19 cellular contexts compared by ENCODE assay signal in genomic region chr5:34578962-34579361, GRCh38.
DNase-seq lines count a peak whose midpoint lies in the region; ATAC-seq and TF ChIP-seq lines count a peak whose summit lies in the region.
"Had no signal": no experiment of that assay in that cellular context is flagged by ENCODE, and none has a peak within 500 bp of the region (broad histone marks: within the 10 kb centered on the region; RNA-seq: fewer than 3 reads in every experiment).

No MANE protein-coding gene starts in this region.

- no peak overlapping the region for H4K5ac ChIP-seq in IMR-90 (ENCODE audit: low read depth, low read length)

- H3K4ac ChIP-seq in IMR-90 (ENCODE audit: low read depth, low read length) = peak overlapping the region; percentile 64

- H3K9me3 ChIP-seq in IMR-90 (ENCODE audit: control insufficient read depth, insufficient read depth, low read length) (0 out of 2 replicates have a peak, but pooled peaks cover 2% of the 10 kb centered on the region), Caco-2 (no peaks in the 10 kb centered on the region)
- H3K9me3 ChIP-seq: BE2C, BLaER1 had no signal

- H3K4me1 ChIP-seq in IMR-90 (ENCODE audit: control insufficient read depth, insufficient read depth, low read length) = peaks cover 10% of the 10 kb centered on the region
- H3K4me1 ChIP-seq in Caco-2 = no peaks in the 10 kb centered on the region
- H3K4me1 ChIP-seq: BE2C, BLaER1 had no signal

- H3K36me3 ChIP-seq in IMR-90 (ENCODE audit: control insufficient read depth, insufficient read depth, low read length) (no peaks in the 10 kb centered on the region), Caco-2 (ENCODE audit: control insufficient read depth, insufficient read depth, low read length) (no peaks in the 10 kb centered on the region)
- H3K36me3 ChIP-seq: BE2C, BLaER1 had no signal

- no peak for TF ChIP-seq RAD21 in IMR-90 (IDR thresholded peaks at IDR 0.05; ENCODE audit: low read length)

- H3K9me1 ChIP-seq in IMR-90 (ENCODE audit: insufficient read depth, low read length) = peaks cover 11% of the 10 kb centered on the region; the same call in 1 of the 2 replicates

- H2AK5ac ChIP-seq in IMR-90 (ENCODE audit: low read depth, low read length) = peak overlapping the region; percentile 89

- in situ Hi-C loops in IMR-90 (cut with MboI; ENCODE audit: low sequenced_read_pairs) = no loop called here

- H2AK9ac ChIP-seq in IMR-90 (replicated peaks; ENCODE audit: low read depth, low read length, poor library complexity) = no peak overlapping the region

- intact Hi-C loops in IMR-90 (cut with micrococcal nuclease) = no loop called here
- intact Hi-C loops in Caco-2 (cut with micrococcal nuclease; ENCODE audit: unreplicated experiment) = no loop called here

- H3K4me3 ChIP-seq in IMR-90 (ENCODE audit: insufficient read depth, low read depth, low read length) = no peak overlapping the region
- H3K4me3 ChIP-seq in Caco-2 (ENCODE audit: low read depth, low read length) = no peak overlapping the region
- H3K4me3 ChIP-seq: BLaER1 had no signal

- TF ChIP-seq POLR2A in IMR-90 (IDR thresholded peaks at IDR 0.05; ENCODE audit: low read depth, low read length) = no peak

- H3K79me1 ChIP-seq in IMR-90 (ENCODE audit: low read depth in 1 of 2, low read length in 2 of 2) = 0 out of 4 replicates have a peak, but pooled peaks cover 0 to 3% of the 10 kb centered on the region in 2 experiments

- no TSS peak for BruUV-seq in IMR-90 (replicated peaks; lab: Mats Ljungman, UMichigan)
- no TSS peak for BruUV-seq in Caco-2 (replicated peaks; lab: Mats Ljungman, UMichigan)

- no peak for DNase-seq in IMR-90
- DNase-seq in neural crest cell (ENCODE audit: low read depth, low spot score) = no peak
- DNase-seq in activated CD4-positive, alpha-beta T cell treated with anti-CD3 and anti-CD28 coated beads, Interleukin-2, amount 10 ng/mL, durations not matched to agents 7 days and 5 days = no peak
- DNase-seq in NCI-H1417 (lab: John Stamatoyannopoulos, UW) = no peak
- DNase-seq in Caco-2 = no peak
- DNase-seq: 8988T; ACHN; BE2C; C1 segment of cervical spinal cord; Calu3; CD4-positive, alpha-beta memory T cell; CD4-positive, CD25-positive, alpha-beta regulatory T cell; CD8-positive, alpha-beta memory T cell; COR-L47; DMS79 treated with DMSO at 0.1 percent for 48 hours; GF-D8 had no signal

- no peak overlapping the region for H3K4me3 Mint-ChIP-seq in neural crest cell
- H3K4me3 Mint-ChIP-seq in activated CD4-positive, alpha-beta T cell treated with anti-CD3 and anti-CD28 coated beads, Interleukin-2, amount 10 ng/mL, durations not matched to agents 7 days and 5 days = no peak overlapping the region
- H3K4me3 Mint-ChIP-seq in Caco-2 (ENCODE audit: unreplicated experiment) = no peak overlapping the region
- H3K4me3 Mint-ChIP-seq: CD14-positive monocyte; CD4-positive, alpha-beta memory T cell; CD4-positive, CD25-positive, alpha-beta regulatory T cell; CD8-positive, alpha-beta memory T cell had no signal

- H2AFZ ChIP-seq in IMR-90 (replicated peaks; ENCODE audit: low read length, poor library complexity) = no peak overlapping the region

- H3K4me1 Mint-ChIP-seq in neural crest cell (peaks cover 8% of the 10 kb centered on the region), Caco-2 (ENCODE audit: low read depth, unreplicated experiment) (no peaks in the 10 kb centered on the region)
- peaks cover 3% of the 10 kb centered on the region for H3K4me1 Mint-ChIP-seq in activated CD4-positive, alpha-beta T cell treated with anti-CD3 and anti-CD28 coated beads, Interleukin-2, amount 10 ng/mL, durations not matched to agents 7 days and 5 days
- H3K4me1 Mint-ChIP-seq: CD4-positive, alpha-beta memory T cell; CD4-positive, CD25-positive, alpha-beta regulatory T cell; CD8-positive, alpha-beta memory T cell had no signal

- H3K36me3 Mint-ChIP-seq in neural crest cell (ENCODE audit: low read depth) = no peaks in the 10 kb centered on the region
- H3K36me3 Mint-ChIP-seq in activated CD4-positive, alpha-beta T cell treated with anti-CD3 and anti-CD28 coated beads, Interleukin-2, amount 10 ng/mL, durations not matched to agents 7 days and 5 days (ENCODE audit: low read depth) = no peaks in the 10 kb centered on the region
- H3K36me3 Mint-ChIP-seq in Caco-2 (ENCODE audit: insufficient read depth, unreplicated experiment) = no peaks in the 10 kb centered on the region
- H3K36me3 Mint-ChIP-seq: CD14-positive monocyte; CD4-positive, alpha-beta memory T cell; CD4-positive, CD25-positive, alpha-beta regulatory T cell; CD8-positive, alpha-beta memory T cell had no signal

- POLR2A ChIA-PET in IMR-90 (lab: Charles Lee; ENCODE audit: unreplicated experiment) = interaction anchor here (0.6 kb wide), 1 partner anchor 77 kb away, joined by 3 read pairs; the partner anchor contains the start of gene RAI14
- POLR2A ChIA-PET in activated CD4-positive, alpha-beta T cell treated with anti-CD3 and anti-CD28 coated beads, Interleukin-2, amount 10 ng/mL, durations not matched to agents 7 days and 5 days (lab: Charles Lee) = no interaction called here
- POLR2A ChIA-PET in Caco-2 (lab: Charles Lee) = no interaction called here

- no peak overlapping the region for H3K56ac ChIP-seq in IMR-90 (ENCODE audit: extremely low read depth, insufficient read depth, low read length)

- H2BK5ac ChIP-seq in IMR-90 (ENCODE audit: low read depth, low read length, poor library complexity, severe bottlenecking) = no peak overlapping the region

- no peaks in the 10 kb centered on the region for H3K9me3 Mint-ChIP-seq in neural crest cell
- H3K9me3 Mint-ChIP-seq in activated CD4-positive, alpha-beta T cell treated with anti-CD3 and anti-CD28 coated beads, Interleukin-2, amount 10 ng/mL, durations not matched to agents 7 days and 5 days = peaks cover 5% of the 10 kb centered on the region
- peaks cover 11% of the 10 kb centered on the region for H3K9me3 Mint-ChIP-seq in Caco-2 (ENCODE audit: unreplicated experiment)

- dilution Hi-C loops in IMR-90 (cut with HindIII; ENCODE audit: low sequenced_read_pairs, unreplicated experiment) = no loop called here

- H3K27me3 ChIP-seq in IMR-90 (ENCODE audit: control insufficient read depth, insufficient read depth, low read length) = no peaks in the 10 kb centered on the region
- H3K27me3 ChIP-seq in Caco-2 (replicated peaks; ENCODE audit: control insufficient read depth, insufficient read depth, low read length) = no peaks in the 10 kb centered on the region
- H3K27me3 ChIP-seq: BLaER1 had no signal

- H4K20me1 ChIP-seq in IMR-90 (ENCODE audit: insufficient read depth, low read length) = no peaks in the 10 kb centered on the region
- H4K20me1 ChIP-seq: BLaER1 had no signal

- CTCF ChIA-PET in IMR-90 (lab: Yijun Ruan, JAX) (no interaction called here), Caco-2 (lab: Charles Lee) (no interaction called here)
- CTCF ChIA-PET in activated CD4-positive, alpha-beta T cell treated with anti-CD3 and anti-CD28 coated beads, Interleukin-2, amount 10 ng/mL, durations not matched to agents 7 days and 5 days (lab: Charles Lee) = no interaction called here

- H3K27me3 Mint-ChIP-seq in neural crest cell (ENCODE audit: low read depth) (no peaks in the 10 kb centered on the region), Caco-2 (ENCODE audit: insufficient read depth, unreplicated experiment) (no peaks in the 10 kb centered on the region)
- H3K27me3 Mint-ChIP-seq in activated CD4-positive, alpha-beta T cell treated with anti-CD3 and anti-CD28 coated beads, Interleukin-2, amount 10 ng/mL, durations not matched to agents 7 days and 5 days = peaks cover 4% of the 10 kb centered on the region

- no peak overlapping the region for H3K9ac ChIP-seq in IMR-90 (ENCODE audit: low read depth, low read length)
- H3K9ac ChIP-seq: BLaER1 had no signal

- 0 out of 3 replicates have a peak overlapping the region, but pooled peaks have one; percentile 80 for H2BK15ac ChIP-seq in IMR-90 (ENCODE audit: low read depth, low read length)

- no peak overlapping the region for H4K8ac ChIP-seq in IMR-90 (ENCODE audit: low read depth in 2 of 2, low read length in 2 of 2)

- H4K91ac ChIP-seq in IMR-90 (ENCODE audit: insufficient read depth, low read depth, low read length) = peak overlapping the region; percentile 44

- H3K4me2 ChIP-seq in IMR-90 (ENCODE audit: low read depth, low read length) = no peak overlapping the region
- H3K4me2 ChIP-seq: BLaER1 had no signal

- ATAC-seq in IMR-90 (ENCODE audit: low read depth) = no peak

- no peak overlapping the region; the same call in 1 of the 2 replicates for H3K14ac ChIP-seq in IMR-90 (replicated peaks; ENCODE audit: low read depth, low read length)

- H2BK20ac ChIP-seq in IMR-90 (ENCODE audit: low read depth, low read length) = peak overlapping the region; percentile 23; the same call in 1 of the 2 replicates

- WGBS in IMR-90 (ENCODE audit: extremely low coverage in 2 of 2, insufficient read length in 1 of 2), 2 experiments = no CpG with 5 or more reads among the region's 1 CpG

- no peak for TF ChIP-seq CTCF in IMR-90 (conservative IDR thresholded peaks at IDR 0.05; ENCODE audit: low read depth, low read length)
- TF ChIP-seq CTCF in VCaP (conservative IDR thresholded peaks at IDR 0.05) = no peak
- no peak for TF ChIP-seq CTCF in neural crest cell (conservative IDR thresholded peaks at IDR 0.05)
- no peak for TF ChIP-seq CTCF in Caco-2 (IDR thresholded peaks at IDR 0.05; ENCODE audit: insufficient read depth in 1 of 2, low read depth in 1 of 2, low read length in 1 of 2, severe bottlenecking in 1 of 2, unreplicated experiment in 1 of 2)

- H3K27ac ChIP-seq in IMR-90 (ENCODE audit: insufficient read depth, low read length) (no peak overlapping the region), VCaP (peak overlapping the region; percentile 87; the same call in 1 of the 2 replicates)
- H3K27ac ChIP-seq: BLaER1 had no signal

- no peak overlapping the region for H3K18ac ChIP-seq in IMR-90 (ENCODE audit: low read depth, low read length)

- H2BK120ac ChIP-seq in IMR-90 (ENCODE audit: low read depth, low read length) = peak overlapping the region; percentile 62; the same call in 1 of the 2 replicates

- H3K27ac Mint-ChIP-seq in neural crest cell (ENCODE audit: unreplicated experiment) = peak overlapping the region; percentile 73
- no peak overlapping the region for H3K27ac Mint-ChIP-seq in activated CD4-positive, alpha-beta T cell treated with anti-CD3 and anti-CD28 coated beads, Interleukin-2, amount 10 ng/mL, durations not matched to agents 7 days and 5 days
- no peak overlapping the region for H3K27ac Mint-ChIP-seq in Caco-2 (ENCODE audit: unreplicated experiment)
- H3K27ac Mint-ChIP-seq: CD14-positive monocyte; CD4-positive, alpha-beta memory T cell; CD4-positive, CD25-positive, alpha-beta regulatory T cell; CD8-positive, alpha-beta memory T cell had no signal

- no peak overlapping the region for H3K23ac ChIP-seq in IMR-90 (ENCODE audit: low read depth, low read length)

TF ChIP-seq in IMR-90, 13 proteins besides CTCF, POLR2A, EP300 and RAD21 (continues in another document):
- no peak for TF ChIP-seq RFX5 (IDR thresholded peaks at IDR 0.05; ENCODE audit: low read depth, low read length)
- TF ChIP-seq MAZ (IDR thresholded peaks at IDR 0.05; ENCODE audit: borderline replicate concordance, low read depth, low read length) = no peak
- TF ChIP-seq MXI1 (IDR thresholded peaks at IDR 0.05; ENCODE audit: borderline replicate concordance, low read depth, low read length) = no peak
- TF ChIP-seq CEBPB (IDR thresholded peaks at IDR 0.05; ENCODE audit: low read depth, low read length) = no peak
- no peak for TF ChIP-seq NFE2L2 (IDR thresholded peaks at IDR 0.05; ENCODE audit: low read depth, low read length)
- TF ChIP-seq CHD1 (IDR thresholded peaks at IDR 0.05; ENCODE audit: low read depth, low read length) = no peak
